8 cellular contexts compared by ENCODE assay signal in genomic region chr11:46936138-46937110, GRCh38. TPM values are rescaled to one million over a fixed set of nuclear protein-coding genes. Genes with fewer than 3 reads are reported as not detected.
A peak's percentile ranks its signal among the peaks of the same experiment; 100 is the strongest.
DNase-seq lines count a peak whose midpoint lies in the region; ATAC-seq and TF ChIP-seq lines count a peak whose summit lies in the region.

A gene with protein sequence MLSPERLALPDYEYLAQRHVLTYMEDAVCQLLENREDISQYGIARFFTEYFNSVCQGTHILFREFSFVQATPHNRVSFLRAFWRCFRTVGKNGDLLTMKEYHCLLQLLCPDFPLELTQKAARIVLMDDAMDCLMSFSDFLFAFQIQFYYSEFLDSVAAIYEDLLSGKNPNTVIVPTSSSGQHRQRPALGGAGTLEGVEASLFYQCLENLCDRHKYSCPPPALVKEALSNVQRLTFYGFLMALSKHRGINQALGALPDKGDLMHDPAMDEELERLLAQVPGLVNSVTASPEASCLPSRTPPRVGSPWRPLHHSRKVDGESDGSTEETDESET (plus strand): TSS chr11:46936761. CDS start chr11:46936806, 45 bp downstream.

- H3K27me3 Mint-ChIP-seq in activated naive CD8-positive, alpha-beta T cell, result peaks cover 4% of the 10 kb centered on the region

- H3K36me3 Mint-ChIP-seq in activated naive CD8-positive, alpha-beta T cell, result no peaks in the 10 kb centered on the region

- no peaks in the 10 kb centered on the region for H3K9me3 Mint-ChIP-seq in activated naive CD8-positive, alpha-beta T cell (ENCODE audit: low read depth)

- no peak for TF ChIP-seq CTCF in omental fat pad (IDR thresholded peaks at IDR 0.05)

- H3K27ac Mint-ChIP-seq in activated naive CD8-positive, alpha-beta T cell, result peak within 1 kb of the TSS; percentile 75

- ATAC-seq in HG02588 (IDR thresholded peaks at IDR 0.05; ENCODE audit: unreplicated experiment), result peak; percentile 95
- ATAC-seq in omental fat pad (ENCODE audit: low FRiP score), result peak; percentile 81

- peaks cover 13% of the 10 kb centered on the region for H3K4me1 Mint-ChIP-seq in activated naive CD8-positive, alpha-beta T cell (ENCODE audit: low read depth)

- peak within 1 kb of the TSS; percentile 99 for H3K4me3 Mint-ChIP-seq in activated naive CD8-positive, alpha-beta T cell

- DNase-seq in GM04503 (ENCODE audit: low read depth) (peak; percentile 55), NCI-H1092 treated with DMSO at 0.1 percent for 48 hours (lab: John Stamatoyannopoulos, UW) (peak; percentile 94), SKM-1 treated with dmso at 0.1 percent for 144 hours (lab: John Stamatoyannopoulos, UW; ENCODE audit: unreplicated experiment) (peak; percentile 63), glomerular visceral epithelial cell (ENCODE audit: extremely low spot score) (peak; percentile 91), omental fat pad (ENCODE audit: low spot score) (peak; percentile 91)

- peak within 1 kb of the TSS; percentile 45 for H3K27ac ChIP-seq in temporal lobe (ENCODE audit: low read depth, low read length)

RNA-seq across cellular contexts. Expression of the gene that starts here (rescaled TPM):
- total RNA-seq in omental fat pad (10 to 100 TPM in 2 of 4 donors, 1 to 10 TPM in 2; 9.8 to 14.3 (median 11.1) TPM), temporal lobe (44.5 TPM)

Comparison
In these comparisons a context has a peak if more than half of its experiments do, and no peak if none do; other contexts are left out.
1. Peak in every context shown above with its lines: DNase-seq, ATAC-seq and H3K27ac ChIP-seq.